In genomic region chr1:156504821-156505678, GRCh38 we compare ENCODE assay signal across 1 cellular context.
TF ChIP-seq lines count a peak whose summit lies in the region.

No MANE protein-coding gene starts in this region.

TF ChIP-seq in WTC11, 78 proteins besides CTCF, POLR2A, EP300 and RAD21 (continued from another document and continues in another):
- TF ChIP-seq, protein P1, sequence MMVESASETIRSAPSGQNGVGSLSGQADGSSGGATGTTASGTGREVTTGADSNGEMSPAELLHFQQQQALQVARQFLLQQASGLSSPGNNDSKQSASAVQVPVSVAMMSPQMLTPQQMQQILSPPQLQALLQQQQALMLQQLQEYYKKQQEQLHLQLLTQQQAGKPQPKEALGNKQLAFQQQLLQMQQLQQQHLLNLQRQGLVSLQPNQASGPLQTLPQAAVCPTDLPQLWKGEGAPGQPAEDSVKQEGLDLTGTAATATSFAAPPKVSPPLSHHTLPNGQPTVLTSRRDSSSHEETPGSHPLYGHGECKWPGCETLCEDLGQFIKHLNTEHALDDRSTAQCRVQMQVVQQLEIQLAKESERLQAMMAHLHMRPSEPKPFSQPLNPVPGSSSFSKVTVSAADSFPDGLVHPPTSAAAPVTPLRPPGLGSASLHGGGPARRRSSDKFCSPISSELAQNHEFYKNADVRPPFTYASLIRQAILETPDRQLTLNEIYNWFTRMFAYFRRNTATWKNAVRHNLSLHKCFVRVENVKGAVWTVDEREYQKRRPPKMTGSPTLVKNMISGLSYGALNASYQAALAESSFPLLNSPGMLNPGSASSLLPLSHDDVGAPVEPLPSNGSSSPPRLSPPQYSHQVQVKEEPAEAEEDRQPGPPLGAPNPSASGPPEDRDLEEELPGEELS (CRISPR knock-in tag; IDR thresholded peaks at IDR 0.05), result 0 out of 2 replicates have a peak, but pooled peaks have one; percentile 60
- TF ChIP-seq TP53 (CRISPR knock-in tag; IDR thresholded peaks at IDR 0.05), result 0 out of 2 replicates have a peak, but pooled peaks have one; percentile 37
- TF ChIP-seq ATF1 (CRISPR knock-in tag; IDR thresholded peaks at IDR 0.05), result no peak
- TF ChIP-seq, protein P2, sequence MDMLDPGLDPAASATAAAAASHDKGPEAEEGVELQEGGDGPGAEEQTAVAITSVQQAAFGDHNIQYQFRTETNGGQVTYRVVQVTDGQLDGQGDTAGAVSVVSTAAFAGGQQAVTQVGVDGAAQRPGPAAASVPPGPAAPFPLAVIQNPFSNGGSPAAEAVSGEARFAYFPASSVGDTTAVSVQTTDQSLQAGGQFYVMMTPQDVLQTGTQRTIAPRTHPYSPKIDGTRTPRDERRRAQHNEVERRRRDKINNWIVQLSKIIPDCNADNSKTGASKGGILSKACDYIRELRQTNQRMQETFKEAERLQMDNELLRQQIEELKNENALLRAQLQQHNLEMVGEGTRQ (CRISPR knock-in tag; IDR thresholded peaks at IDR 0.05), result peak; percentile 90
- TF ChIP-seq NFE2L1 (CRISPR knock-in tag; IDR thresholded peaks at IDR 0.05), result peak; percentile 67
- TF ChIP-seq JUN (CRISPR knock-in tag; IDR thresholded peaks at IDR 0.05), result no peak
- peak; percentile 86; the same call in 1 of the 2 replicates for TF ChIP-seq ZNF281 (CRISPR knock-in tag; IDR thresholded peaks at IDR 0.05)
- TF ChIP-seq, protein P3, sequence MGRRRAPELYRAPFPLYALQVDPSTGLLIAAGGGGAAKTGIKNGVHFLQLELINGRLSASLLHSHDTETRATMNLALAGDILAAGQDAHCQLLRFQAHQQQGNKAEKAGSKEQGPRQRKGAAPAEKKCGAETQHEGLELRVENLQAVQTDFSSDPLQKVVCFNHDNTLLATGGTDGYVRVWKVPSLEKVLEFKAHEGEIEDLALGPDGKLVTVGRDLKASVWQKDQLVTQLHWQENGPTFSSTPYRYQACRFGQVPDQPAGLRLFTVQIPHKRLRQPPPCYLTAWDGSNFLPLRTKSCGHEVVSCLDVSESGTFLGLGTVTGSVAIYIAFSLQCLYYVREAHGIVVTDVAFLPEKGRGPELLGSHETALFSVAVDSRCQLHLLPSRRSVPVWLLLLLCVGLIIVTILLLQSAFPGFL (CRISPR knock-in tag; IDR thresholded peaks at IDR 0.05; ENCODE audit: borderline replicate concordance), result no peak
- TF ChIP-seq, protein P4, sequence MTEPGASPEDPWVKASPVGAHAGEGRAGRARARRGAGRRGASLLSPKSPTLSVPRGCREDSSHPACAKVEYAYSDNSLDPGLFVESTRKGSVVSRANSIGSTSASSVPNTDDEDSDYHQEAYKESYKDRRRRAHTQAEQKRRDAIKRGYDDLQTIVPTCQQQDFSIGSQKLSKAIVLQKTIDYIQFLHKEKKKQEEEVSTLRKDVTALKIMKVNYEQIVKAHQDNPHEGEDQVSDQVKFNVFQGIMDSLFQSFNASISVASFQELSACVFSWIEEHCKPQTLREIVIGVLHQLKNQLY (CRISPR knock-in tag; IDR thresholded peaks at IDR 0.05), result no peak
- TF ChIP-seq, protein P5, sequence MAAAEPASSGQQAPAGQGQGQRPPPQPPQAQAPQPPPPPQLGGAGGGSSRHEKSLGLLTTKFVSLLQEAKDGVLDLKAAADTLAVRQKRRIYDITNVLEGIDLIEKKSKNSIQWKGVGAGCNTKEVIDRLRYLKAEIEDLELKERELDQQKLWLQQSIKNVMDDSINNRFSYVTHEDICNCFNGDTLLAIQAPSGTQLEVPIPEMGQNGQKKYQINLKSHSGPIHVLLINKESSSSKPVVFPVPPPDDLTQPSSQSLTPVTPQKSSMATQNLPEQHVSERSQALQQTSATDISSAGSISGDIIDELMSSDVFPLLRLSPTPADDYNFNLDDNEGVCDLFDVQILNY (CRISPR knock-in tag; IDR thresholded peaks at IDR 0.05), result no peak
- no peak for TF ChIP-seq CDX4 (CRISPR knock-in tag; IDR thresholded peaks at IDR 0.05; ENCODE audit: borderline replicate concordance)
- TF ChIP-seq TEAD1 (CRISPR knock-in tag; IDR thresholded peaks at IDR 0.05), result peak; percentile 54
- no peak for TF ChIP-seq GRHL2 (CRISPR knock-in tag; IDR thresholded peaks at IDR 0.05; ENCODE audit: insufficient replicate concordance, severe bottlenecking)
- TF ChIP-seq ZNF423 (CRISPR knock-in tag; IDR thresholded peaks at IDR 0.05), result no peak
- TF ChIP-seq, protein P6, sequence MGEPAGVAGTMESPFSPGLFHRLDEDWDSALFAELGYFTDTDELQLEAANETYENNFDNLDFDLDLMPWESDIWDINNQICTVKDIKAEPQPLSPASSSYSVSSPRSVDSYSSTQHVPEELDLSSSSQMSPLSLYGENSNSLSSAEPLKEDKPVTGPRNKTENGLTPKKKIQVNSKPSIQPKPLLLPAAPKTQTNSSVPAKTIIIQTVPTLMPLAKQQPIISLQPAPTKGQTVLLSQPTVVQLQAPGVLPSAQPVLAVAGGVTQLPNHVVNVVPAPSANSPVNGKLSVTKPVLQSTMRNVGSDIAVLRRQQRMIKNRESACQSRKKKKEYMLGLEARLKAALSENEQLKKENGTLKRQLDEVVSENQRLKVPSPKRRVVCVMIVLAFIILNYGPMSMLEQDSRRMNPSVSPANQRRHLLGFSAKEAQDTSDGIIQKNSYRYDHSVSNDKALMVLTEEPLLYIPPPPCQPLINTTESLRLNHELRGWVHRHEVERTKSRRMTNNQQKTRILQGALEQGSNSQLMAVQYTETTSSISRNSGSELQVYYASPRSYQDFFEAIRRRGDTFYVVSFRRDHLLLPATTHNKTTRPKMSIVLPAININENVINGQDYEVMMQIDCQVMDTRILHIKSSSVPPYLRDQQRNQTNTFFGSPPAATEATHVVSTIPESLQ (CRISPR knock-in tag; IDR thresholded peaks at IDR 0.05), result no peak
- no peak for TF ChIP-seq NR1H2 (CRISPR knock-in tag; IDR thresholded peaks at IDR 0.05)
- TF ChIP-seq RORB (CRISPR knock-in tag; IDR thresholded peaks at IDR 0.05), result no peak
- no peak for TF ChIP-seq ZNF138 (CRISPR knock-in tag; conservative IDR thresholded peaks at IDR 0.05)
- no peak for TF ChIP-seq EMX1 (CRISPR knock-in tag; IDR thresholded peaks at IDR 0.05)
- TF ChIP-seq OVOL2 (CRISPR knock-in tag; IDR thresholded peaks at IDR 0.05; ENCODE audit: borderline replicate concordance), result no peak
- TF ChIP-seq ZNF121 (CRISPR knock-in tag; IDR thresholded peaks at IDR 0.05), result no peak
- peak; percentile 72 for TF ChIP-seq FOXK1 (CRISPR knock-in tag; IDR thresholded peaks at IDR 0.05)
- TF ChIP-seq, protein P7, sequence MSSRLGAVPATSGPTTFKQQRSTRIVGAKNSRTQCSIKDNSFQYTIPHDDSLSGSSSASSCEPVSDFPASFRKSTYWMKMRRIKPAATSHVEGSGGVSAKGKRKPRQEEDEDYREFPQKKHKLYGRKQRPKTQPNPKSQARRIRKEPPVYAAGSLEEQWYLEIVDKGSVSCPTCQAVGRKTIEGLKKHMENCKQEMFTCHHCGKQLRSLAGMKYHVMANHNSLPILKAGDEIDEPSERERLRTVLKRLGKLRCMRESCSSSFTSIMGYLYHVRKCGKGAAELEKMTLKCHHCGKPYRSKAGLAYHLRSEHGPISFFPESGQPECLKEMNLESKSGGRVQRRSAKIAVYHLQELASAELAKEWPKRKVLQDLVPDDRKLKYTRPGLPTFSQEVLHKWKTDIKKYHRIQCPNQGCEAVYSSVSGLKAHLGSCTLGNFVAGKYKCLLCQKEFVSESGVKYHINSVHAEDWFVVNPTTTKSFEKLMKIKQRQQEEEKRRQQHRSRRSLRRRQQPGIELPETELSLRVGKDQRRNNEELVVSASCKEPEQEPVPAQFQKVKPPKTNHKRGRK (CRISPR knock-in tag; IDR thresholded peaks at IDR 0.05; ENCODE audit: borderline replicate concordance), result no peak
- no peak for TF ChIP-seq ZNF396 (CRISPR knock-in tag; IDR thresholded peaks at IDR 0.05; ENCODE audit: borderline replicate concordance)
- peak; percentile 42; the same call in 1 of the 2 replicates for TF ChIP-seq ETV6 (CRISPR knock-in tag; IDR thresholded peaks at IDR 0.05)
- TF ChIP-seq, protein P8, sequence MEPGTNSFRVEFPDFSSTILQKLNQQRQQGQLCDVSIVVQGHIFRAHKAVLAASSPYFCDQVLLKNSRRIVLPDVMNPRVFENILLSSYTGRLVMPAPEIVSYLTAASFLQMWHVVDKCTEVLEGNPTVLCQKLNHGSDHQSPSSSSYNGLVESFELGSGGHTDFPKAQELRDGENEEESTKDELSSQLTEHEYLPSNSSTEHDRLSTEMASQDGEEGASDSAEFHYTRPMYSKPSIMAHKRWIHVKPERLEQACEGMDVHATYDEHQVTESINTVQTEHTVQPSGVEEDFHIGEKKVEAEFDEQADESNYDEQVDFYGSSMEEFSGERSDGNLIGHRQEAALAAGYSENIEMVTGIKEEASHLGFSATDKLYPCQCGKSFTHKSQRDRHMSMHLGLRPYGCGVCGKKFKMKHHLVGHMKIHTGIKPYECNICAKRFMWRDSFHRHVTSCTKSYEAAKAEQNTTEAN (CRISPR knock-in tag; IDR thresholded peaks at IDR 0.05), result peak; percentile 7; the same call in 1 of the 2 replicates
- TF ChIP-seq ZBTB21 (CRISPR knock-in tag; IDR thresholded peaks at IDR 0.05; ENCODE audit: borderline replicate concordance), result peak; percentile 98
- TF ChIP-seq IRF1 (CRISPR knock-in tag; IDR thresholded peaks at IDR 0.05), result peak; percentile 56; the same call in 1 of the 2 replicates
- TF ChIP-seq ZNF532 (CRISPR knock-in tag; IDR thresholded peaks at IDR 0.05; ENCODE audit: borderline replicate concordance), result no peak
- TF ChIP-seq HMGXB4 (CRISPR knock-in tag; IDR thresholded peaks at IDR 0.05), result no peak
- no peak for TF ChIP-seq MXD4 (CRISPR knock-in tag; IDR thresholded peaks at IDR 0.05; ENCODE audit: borderline replicate concordance)
- TF ChIP-seq KAT7 (CRISPR knock-in tag; IDR thresholded peaks at IDR 0.05; ENCODE audit: borderline replicate concordance), result no peak
- TF ChIP-seq CREM (CRISPR knock-in tag; IDR thresholded peaks at IDR 0.05), result peak; percentile 90; the same call in 1 of the 2 replicates
- TF ChIP-seq, protein P9, sequence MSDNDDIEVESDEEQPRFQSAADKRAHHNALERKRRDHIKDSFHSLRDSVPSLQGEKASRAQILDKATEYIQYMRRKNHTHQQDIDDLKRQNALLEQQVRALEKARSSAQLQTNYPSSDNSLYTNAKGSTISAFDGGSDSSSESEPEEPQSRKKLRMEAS (CRISPR knock-in tag; IDR thresholded peaks at IDR 0.05), result peak; percentile 99
- TF ChIP-seq GABPB1 (CRISPR knock-in tag; IDR thresholded peaks at IDR 0.05), result no peak; the same call in none of the 2 replicates
